ENCODE assay signal across 16 cellular contexts in the genomic region with DNA sequence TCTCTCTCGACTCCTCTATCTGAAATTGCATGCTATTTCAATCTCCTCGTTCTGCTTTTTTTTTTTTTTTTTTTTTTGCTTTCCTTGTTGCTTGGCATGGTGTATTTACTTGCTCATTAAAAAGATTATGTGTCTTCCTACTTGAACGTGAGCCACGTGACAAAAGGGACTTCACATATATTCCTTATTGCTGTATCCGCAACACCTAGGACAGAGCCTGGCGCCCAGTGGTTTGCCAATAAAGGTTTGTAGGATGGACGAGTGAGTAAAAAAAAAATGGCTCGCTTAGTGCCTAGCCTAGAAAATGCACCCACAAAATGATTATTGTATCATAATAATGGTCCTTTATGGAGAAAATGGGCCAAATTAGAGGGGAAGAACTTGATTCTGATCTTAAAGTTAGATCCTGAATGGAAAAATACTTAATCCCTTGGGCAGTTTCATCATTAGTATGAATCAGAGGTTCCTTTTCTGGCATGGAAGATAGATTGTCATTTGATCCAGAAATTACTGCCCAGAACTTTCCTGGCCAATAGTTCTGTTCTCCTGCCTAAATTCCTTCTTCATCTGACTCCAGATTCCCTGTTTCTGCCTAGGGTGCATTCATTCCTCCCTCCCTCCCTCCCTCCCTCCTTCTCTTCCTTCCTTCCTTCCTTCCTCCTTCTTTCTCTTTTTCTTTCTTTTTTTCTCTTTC. TPM values are rescaled to one million over a fixed set of nuclear protein-coding genes. Genes with fewer than 3 reads are reported as not detected.
DNase-seq lines count a peak whose midpoint lies in the region; ATAC-seq and TF ChIP-seq lines count a peak whose summit lies in the region.
"Had no signal": no experiment of that assay in that cellular context is flagged by ENCODE, and none has a peak within 500 bp of the region (broad histone marks: within the 10 kb centered on the region; RNA-seq: fewer than 3 reads in every experiment).

No MANE protein-coding gene starts in this region.

- no peaks in the 10 kb centered on the region for H3K9me3 Mint-ChIP-seq in activated T-cell treated with anti-CD3 and anti-CD28 coated beads, Interleukin-2, amount 50 U/mL, for 4 hours

- TF ChIP-seq CTCF in prostate gland (IDR thresholded peaks at IDR 0.05): no peak

- H3K27ac ChIP-seq in prostate gland: peak overlapping the region; percentile 11 to 19
- H3K27ac ChIP-seq: neutrophil, WERI-Rb-1 had no signal

- intact Hi-C loops in left cardiac atrium (cut with DNase I) (no loop called here), prostate gland (cut with DNase I) (no loop called here)

- H3K27me3 Mint-ChIP-seq in activated T-cell treated with anti-CD3 and anti-CD28 coated beads, Interleukin-2, amount 50 U/mL, for 4 hours (ENCODE audit: low read depth): peaks cover 3% of the 10 kb centered on the region

- WGBS in prostate gland: 42% methylated on average over 8 of the region's 8 CpGs

- no peak for TF ChIP-seq POLR2A in prostate gland (IDR thresholded peaks at IDR 0.05)

- no peaks in the 10 kb centered on the region for H3K36me3 ChIP-seq in prostate gland
- H3K36me3 ChIP-seq: BE2C, neutrophil, WERI-Rb-1 had no signal

- H3K4me3 Mint-ChIP-seq in activated T-cell treated with anti-CD3 and anti-CD28 coated beads, Interleukin-2, amount 50 U/mL, for 4 hours: no peak overlapping the region

- peak; percentile 14 for DNase-seq in COLO829 (ENCODE audit: low spot score)
- DNase-seq in astrocyte of the hippocampus (ENCODE audit: low read depth, low spot score): peak; percentile 37
- DNase-seq in left cardiac atrium: no peak
- DNase-seq in prostate gland (ENCODE audit: low spot score): no peak
- DNase-seq in SHP77 treated with DMSO at 0.1 percent for 48 hours (lab: John Stamatoyannopoulos, UW): no peak
- no peak for DNase-seq in NCI-H1092 (lab: John Stamatoyannopoulos, UW)
- DNase-seq in activated T-cell treated with anti-CD3 and anti-CD28 coated beads, Interleukin-2, amount 50 U/mL, for 4 hours: no peak
- DNase-seq: activated naive CD4-positive, alpha-beta T cell treated with anti-CD3 and anti-CD28 coated beads, Interleukin-2, amount 50 U/mL, for 16 hours; BE2C; cortex of kidney; DMS79; KBM-7; NCI-H2029; WERI-Rb-1 had no signal

- peaks cover 11% of the 10 kb centered on the region for H3K4me1 Mint-ChIP-seq in activated T-cell treated with anti-CD3 and anti-CD28 coated beads, Interleukin-2, amount 50 U/mL, for 4 hours (ENCODE audit: low read depth)

- peak; percentile 66 to 87 for ATAC-seq in left cardiac atrium
- no peak for ATAC-seq in HG02588 (IDR thresholded peaks at IDR 0.05; ENCODE audit: unreplicated experiment)
- ATAC-seq in activated T-cell treated with anti-CD3 and anti-CD28 coated beads, Interleukin-2, amount 50 U/mL, for 4 hours: no peak

- no peaks in the 10 kb centered on the region for H3K36me3 Mint-ChIP-seq in activated T-cell treated with anti-CD3 and anti-CD28 coated beads, Interleukin-2, amount 50 U/mL, for 4 hours (ENCODE audit: insufficient read depth)

- no peaks in the 10 kb centered on the region for H3K4me1 ChIP-seq in prostate gland (replicated peaks)

- H3K4me3 ChIP-seq in prostate gland: no peak overlapping the region

- no peaks in the 10 kb centered on the region for H3K27me3 ChIP-seq in prostate gland (replicated peaks; ENCODE audit: insufficient read depth)
- H3K27me3 ChIP-seq: BE2C, neutrophil had no signal

- no peaks in the 10 kb centered on the region for H3K9me3 ChIP-seq in prostate gland
- H3K9me3 ChIP-seq: BE2C, neutrophil had no signal

RNA-seq across cellular contexts. Expression of a gene that starts 13.6 kb away (rescaled TPM):
- 1 to 10 TPM; 7.7 to 8.0 TPM for total RNA-seq in left cardiac atrium
- 10 to 100 TPM; 18.4 to 30.1 TPM for total RNA-seq in prostate gland
- 1 to 10 TPM; 1.7 to 3.0 (median 1.8) TPM for total RNA-seq in activated T-cell treated with anti-CD3 and anti-CD28 coated beads, Interleukin-2, amount 50 U/mL, for 4 hours

RNA-seq across cellular contexts. Expression of a gene that starts 46.1 kb away (rescaled TPM):
- total RNA-seq in left cardiac atrium: 1 to 10 TPM; 3.7 to 5.2 TPM
- 10 to 100 TPM in 1 of 2 donors, 1 to 10 TPM in 1; 9.7 to 23.1 TPM for total RNA-seq in prostate gland
- total RNA-seq in activated T-cell treated with anti-CD3 and anti-CD28 coated beads, Interleukin-2, amount 50 U/mL, for 4 hours: 1 to 10 TPM; 5.9 to 7.7 (median 7.6) TPM

RNA-seq across cellular contexts. Expression of a gene that starts 46.1 kb away (rescaled TPM):
- total RNA-seq in left cardiac atrium (10 to 100 TPM; 26.9 to 27.1 TPM), prostate gland (10 to 100 TPM; 21.7 to 38.3 TPM)
- total RNA-seq in activated T-cell treated with anti-CD3 and anti-CD28 coated beads, Interleukin-2, amount 50 U/mL, for 4 hours: 10 to 100 TPM; 54.7 to 56.2 (median 55.7) TPM

Comparison
In these comparisons a context has a peak if more than half of its experiments do, and no peak if none do; other contexts are left out.
1. DNase-seq: peak in COLO829 (single experiment) and astrocyte of the hippocampus (single experiment); none in left cardiac atrium (single experiment), prostate gland (single experiment), SHP77 treated with DMSO at 0.1 percent for 48 hours (single experiment), NCI-H1092 (single experiment) and activated T-cell treated with anti-CD3 and anti-CD28 coated beads, Interleukin-2, amount 50 U/mL, for 4 hours (single experiment).
2. ATAC-seq: peak in left cardiac atrium (2 of 2); none in HG02588 (single experiment) and activated T-cell treated with anti-CD3 and anti-CD28 coated beads, Interleukin-2, amount 50 U/mL, for 4 hours (0 of 2).